ENCODE assay signal across 12 cellular contexts in genomic region chr1:232553050-232553754, GRCh38.
A peak's percentile ranks its signal among the peaks of the same experiment; 100 is the strongest.
DNase-seq lines count a peak whose midpoint lies in the region; ATAC-seq, FAIRE-seq and TF ChIP-seq lines count a peak whose summit lies in the region.
"Had no signal": no experiment of that assay in that cellular context is flagged by ENCODE, and none has a peak within 500 bp of the region (broad histone marks: within the 10 kb centered on the region; RNA-seq: fewer than 3 reads in every experiment).

No MANE protein-coding gene starts in this region.

- H3K4me2 ChIP-seq in astrocyte (ENCODE audit: low read length): peak overlapping the region; percentile 64

- peak overlapping the region; percentile 88 for H3K27ac Mint-ChIP-seq in astrocyte (ENCODE audit: unreplicated experiment)

- peaks cover 60% of the 10 kb centered on the region for H3K4me1 Mint-ChIP-seq in astrocyte (ENCODE audit: low read depth, unreplicated experiment)

- H2AFZ ChIP-seq in astrocyte (ENCODE audit: low read depth, low read length): no peak overlapping the region

- no peaks in the 10 kb centered on the region for H3K27me3 Mint-ChIP-seq in astrocyte (ENCODE audit: low read depth, unreplicated experiment)

- H3K36me3 Mint-ChIP-seq in astrocyte (ENCODE audit: low read depth, unreplicated experiment): no peaks in the 10 kb centered on the region

- H3K36me3 ChIP-seq in HEK293 (ENCODE audit: control insufficient read depth in 2 of 2, insufficient read depth in 1 of 2, low read length in 2 of 2) (no peaks in the 10 kb centered on the region; a peak in 1 of 3 replicates), astrocyte (ENCODE audit: insufficient read depth, low read length) (no peaks in the 10 kb centered on the region), rectal smooth muscle tissue (ENCODE audit: control insufficient read depth, insufficient read depth, low read length) (no peaks in the 10 kb centered on the region)

- H3K27ac ChIP-seq in HEK293 (ENCODE audit: extremely low read depth, low read depth, low read length) (no peak overlapping the region), astrocyte (ENCODE audit: low read depth, low read length) (peak overlapping the region; percentile 44), rectal smooth muscle tissue (ENCODE audit: low read depth, low read length) (peak overlapping the region; percentile 56)

- peaks cover 3% of the 10 kb centered on the region for H3K79me2 ChIP-seq in astrocyte (ENCODE audit: insufficient read depth, low read length)

- H3K9me3 Mint-ChIP-seq in astrocyte (ENCODE audit: unreplicated experiment): no peaks in the 10 kb centered on the region

- H3K4me3 Mint-ChIP-seq in astrocyte (ENCODE audit: unreplicated experiment): no peak overlapping the region

- no peak for DNase-seq in astrocyte (ENCODE audit: low read depth)
- DNase-seq in left ventricle myocardium superior: peak; percentile 91
- DNase-seq in retina: no peak
- no peak for DNase-seq in foreskin melanocyte
- DNase-seq: activated gamma-delta T cell treated with Interleukin-2 at 50 U/mL for 16 hours; effector CD8-positive, alpha-beta T cell; NCI-H2171 treated with DMSO at 0.1 percent for 48 hours had no signal

- H3K4me1 ChIP-seq in HEK293 (ENCODE audit: control insufficient read depth, insufficient read depth, low read length) (peaks cover 73% of the 10 kb centered on the region), astrocyte (ENCODE audit: insufficient read depth, low read length) (peaks cover 34% of the 10 kb centered on the region), rectal smooth muscle tissue (ENCODE audit: control insufficient read depth, insufficient read depth, low read length) (peaks cover 21% of the 10 kb centered on the region)

- no peaks in the 10 kb centered on the region for H3K9me3 ChIP-seq in HEK293 (ENCODE audit: control insufficient read depth, insufficient read depth, low read depth, low read length)
- no peaks in the 10 kb centered on the region for H3K9me3 ChIP-seq in astrocyte (ENCODE audit: insufficient read depth, low read depth, low read length)

- peak; percentile 84 for ATAC-seq in left ventricle myocardium superior
- no peak for ATAC-seq in HG03378 (IDR thresholded peaks at IDR 0.05; ENCODE audit: unreplicated experiment)
- ATAC-seq in GM21737 (IDR thresholded peaks at IDR 0.05; ENCODE audit: unreplicated experiment): no peak
- ATAC-seq: activated CD4-positive, CD25-positive, alpha-beta regulatory T cell treated with anti-CD3 and anti-CD28 coated beads, Interleukin-2, amount 50 U/mL, for 24 hours had no signal

- H3K27me3 ChIP-seq in astrocyte (ENCODE audit: insufficient read depth, low read length) (no peaks in the 10 kb centered on the region), rectal smooth muscle tissue (ENCODE audit: control insufficient read depth, insufficient read depth, low read length) (no peaks in the 10 kb centered on the region)

- FAIRE-seq in astrocyte (lab: Jason Lieb, UNC): no peak

- TF ChIP-seq CTCF in HEK293 (tag by site-specific recombination; IDR thresholded peaks at IDR 0.05) (no peak), astrocyte (IDR thresholded peaks at IDR 0.05; ENCODE audit: insufficient read depth, low read depth, low read length) (no peak)

- H3K4me3 ChIP-seq in HEK293 (ENCODE audit: low read depth, low read length) (no peak overlapping the region), astrocyte (ENCODE audit: insufficient read depth, low read depth, low read length) (no peak overlapping the region), rectal smooth muscle tissue (ENCODE audit: low read length) (peak overlapping the region; percentile 25)

- no peak overlapping the region for H3K9ac ChIP-seq in astrocyte (ENCODE audit: low read length)
- H3K9ac ChIP-seq in rectal smooth muscle tissue (ENCODE audit: low read length): no peak overlapping the region

- POLR2A ChIA-PET in HEK293 (lab: Yijun Ruan, JAX): no interaction called here

- intact Hi-C loops in left ventricle myocardium superior (cut with micrococcal nuclease): loop anchor here (10.0 kb wide), 1 partner anchor 72 kb away; no protein-coding TSS in a partner anchor

- H4K20me1 ChIP-seq in astrocyte (ENCODE audit: insufficient read depth, low read length): peaks cover 3% of the 10 kb centered on the region

- CTCF ChIA-PET in HEK293 (lab: Yijun Ruan, JAX): no interaction called here

TF ChIP-seq in HEK293, 187 proteins besides CTCF, POLR2A, EP300 and RAD21:
- TF ChIP-seq ZNF843 (tag by site-specific recombination; IDR thresholded peaks at IDR 0.05): no peak
- peak; percentile 18; the same call in 1 of the 2 replicates for TF ChIP-seq HIC1 (tag by site-specific recombination; IDR thresholded peaks at IDR 0.05)
- TF ChIP-seq ZNF600 (tag by site-specific recombination; IDR thresholded peaks at IDR 0.05): peak; percentile 88
